14 cellular contexts compared by ENCODE assay signal in the genomic region with DNA sequence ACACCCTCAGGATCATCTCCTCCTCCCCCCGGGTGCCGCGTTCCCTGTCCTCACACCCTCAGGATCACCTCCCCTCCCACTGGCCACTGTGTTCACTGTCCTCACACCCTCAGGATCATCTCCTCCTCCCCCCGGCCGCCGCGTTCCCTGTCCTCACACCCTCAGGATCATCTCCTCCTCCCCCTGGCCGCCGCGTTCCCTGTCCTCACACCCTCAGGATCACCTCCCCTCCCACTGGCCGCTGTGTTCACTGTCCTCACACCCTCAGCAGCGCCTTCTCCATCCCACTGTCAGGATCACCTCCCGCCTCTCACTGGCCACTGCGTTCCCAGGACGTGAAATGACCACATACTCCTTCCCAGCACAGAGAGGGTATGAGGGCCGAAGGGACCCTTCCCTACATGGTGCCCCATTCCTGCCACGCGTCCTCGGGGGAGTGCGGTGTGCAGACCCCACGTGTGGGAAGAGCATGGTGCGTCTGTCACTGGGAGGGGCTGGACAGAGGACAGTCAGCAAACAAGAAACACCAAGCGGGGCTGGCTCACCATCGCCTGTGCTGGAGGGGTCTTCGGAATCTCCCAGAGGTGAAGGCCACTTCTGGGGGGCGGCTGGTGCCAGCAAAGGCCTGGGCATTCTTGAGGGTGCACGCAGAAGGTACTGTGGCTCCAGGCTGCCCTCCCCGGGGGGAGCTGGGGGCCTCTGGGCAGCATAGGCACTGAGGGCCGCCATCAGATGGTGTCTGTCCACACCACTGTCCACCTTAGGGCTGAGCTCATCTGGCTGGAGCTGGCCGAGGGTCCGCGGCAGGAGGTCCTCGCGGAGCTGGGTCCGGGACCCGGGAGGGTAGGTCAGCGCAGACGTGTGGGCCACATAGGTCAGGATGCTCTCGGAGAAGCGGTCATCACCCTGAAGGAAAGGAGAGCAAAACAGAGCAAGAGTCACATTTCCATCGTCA.
DNase-seq lines count a peak whose midpoint lies in the region; TF ChIP-seq lines count a peak whose summit lies in the region.
"Had no signal": no experiment of that assay in that cellular context is flagged by ENCODE, and none has a peak within 500 bp of the region (broad histone marks: within the 10 kb centered on the region; RNA-seq: fewer than 3 reads in every experiment).

No MANE protein-coding gene starts in this region.

- H3K27me3 ChIP-seq in BE2C (no peaks in the 10 kb centered on the region), ovary (no peaks in the 10 kb centered on the region)
- H3K27me3 ChIP-seq in CD4-positive, alpha-beta memory T cell (ENCODE audit: insufficient read depth, low read length), result no peaks in the 10 kb centered on the region

- peaks cover 0 to 6% (median 2%) of the 10 kb centered on the region in 8 donors for H3K9me3 Mint-ChIP-seq in CD4-positive, alpha-beta memory T cell

- POLR2A ChIA-PET in CD4-positive, alpha-beta memory T cell (lab: Charles Lee; ENCODE audit: partially characterized antibody), result no interaction called here

- DNase-seq in BE2C (peak; percentile 31), D341Med (ENCODE audit: low spot score) (peak; percentile 19), NCI-H1930 (lab: John Stamatoyannopoulos, UW) (no peak), ovary (no peak)
- no peak for DNase-seq in CD4-positive, alpha-beta memory T cell
- DNase-seq: Caco-2; CD8-positive, alpha-beta memory T cell; DMS53; GF-D8 had no signal

- no peak overlapping the region for H3K4me3 ChIP-seq in BE2C (ENCODE audit: low read depth, low read length)
- H3K4me3 ChIP-seq in iPS-18c (ENCODE audit: insufficient read depth, low read depth, low read length), result 0 out of 2 replicates have a peak overlapping the region, but pooled peaks have one; percentile 9
- H3K4me3 ChIP-seq in CD4-positive, alpha-beta memory T cell (ENCODE audit: low read length in 2 of 2), result no peak overlapping the region
- no peak overlapping the region for H3K4me3 ChIP-seq in ovary
- H3K4me3 ChIP-seq: A549 had no signal

- CTCF ChIA-PET in CD4-positive, alpha-beta memory T cell (lab: Charles Lee; ENCODE audit: partially characterized antibody), result no interaction called here

- H3K36me3 ChIP-seq in BE2C, result no peaks in the 10 kb centered on the region
- no peaks in the 10 kb centered on the region for H3K36me3 ChIP-seq in CD4-positive, alpha-beta memory T cell (ENCODE audit: insufficient read depth, low read length)
- no peaks in the 10 kb centered on the region for H3K36me3 ChIP-seq in ovary

- H3K4me3 Mint-ChIP-seq in CD4-positive, alpha-beta memory T cell, result no peak overlapping the region
- H3K4me3 Mint-ChIP-seq: CD14-positive monocyte; CD8-positive, alpha-beta memory T cell had no signal

- H3K27ac ChIP-seq in temporal lobe (ENCODE audit: low read depth, low read length), result peak overlapping the region; percentile 14
- no peak overlapping the region for H3K27ac ChIP-seq in CD4-positive, alpha-beta memory T cell (ENCODE audit: low read depth, low read length)
- no peak overlapping the region for H3K27ac ChIP-seq in ovary
- H3K27ac ChIP-seq: A549, HL-60 had no signal

- no peak for TF ChIP-seq CTCF in BE2C (IDR thresholded peaks at IDR 0.05; ENCODE audit: low read depth, low read length)
- no peak for TF ChIP-seq CTCF in ovary (IDR thresholded peaks at IDR 0.05)

- no peaks in the 10 kb centered on the region for H3K4me1 ChIP-seq in BE2C
- H3K4me1 ChIP-seq in CD4-positive, alpha-beta memory T cell (ENCODE audit: insufficient read depth, low read length), result no peaks in the 10 kb centered on the region
- H3K4me1 ChIP-seq in ovary (ENCODE audit: insufficient read depth), result no peaks in the 10 kb centered on the region
- H3K4me1 ChIP-seq: A549, Caco-2 had no signal

- H3K27ac Mint-ChIP-seq in CD4-positive, alpha-beta memory T cell, result peak overlapping the region in 1 of 7 donors; percentile 50
- H3K27ac Mint-ChIP-seq: CD14-positive monocyte had no signal

- H3K27me3 Mint-ChIP-seq in CD4-positive, alpha-beta memory T cell, result no peaks in the 10 kb centered on the region
- H3K27me3 Mint-ChIP-seq: CD8-positive, alpha-beta memory T cell had no signal

- TF ChIP-seq POLR2A in ovary (IDR thresholded peaks at IDR 0.05), result no peak

- no peak for TF ChIP-seq EP300 in ovary (IDR thresholded peaks at IDR 0.05)

- intact Hi-C loops in CD4-positive, alpha-beta memory T cell (cut with micrococcal nuclease), result no loop called here
- intact Hi-C loops in ovary (cut with DNase I), result no loop called here

- 82 to 89% (median 86%) methylated on average over 39 to 41 of the region's 41 CpGs for WGBS in ovary, 3 donors

- H3K4me1 Mint-ChIP-seq in CD4-positive, alpha-beta memory T cell, result peaks cover 0 to 4% (median 0%) of the 10 kb centered on the region in 4 donors
- H3K4me1 Mint-ChIP-seq: CD14-positive monocyte; CD8-positive, alpha-beta memory T cell had no signal

- H3K9me3 ChIP-seq in BE2C (no peaks in the 10 kb centered on the region), iPS-18c (ENCODE audit: control insufficient read depth, insufficient read depth, low read length) (peaks cover 56% of the 10 kb centered on the region), ovary (no peaks in the 10 kb centered on the region)
- H3K9me3 ChIP-seq in CD4-positive, alpha-beta memory T cell (ENCODE audit: control insufficient read depth in 1 of 2, low read length in 2 of 2), result no peaks in the 10 kb centered on the region
- H3K9me3 ChIP-seq: A549, Caco-2 had no signal

- no peaks in the 10 kb centered on the region for H3K36me3 Mint-ChIP-seq in CD4-positive, alpha-beta memory T cell
- H3K36me3 Mint-ChIP-seq: CD14-positive monocyte; CD8-positive, alpha-beta memory T cell had no signal

Comparison
In these comparisons a context has a peak if more than half of its experiments do, and no peak if none do; other contexts are left out.
1. DNase-seq: peak in BE2C (single experiment) and D341Med (single experiment); none in NCI-H1930 (0 of 2), CD4-positive, alpha-beta memory T cell (0 of 5) and ovary (0 of 5).